ENCODE assay signal across 20 cellular contexts in the genomic region with DNA sequence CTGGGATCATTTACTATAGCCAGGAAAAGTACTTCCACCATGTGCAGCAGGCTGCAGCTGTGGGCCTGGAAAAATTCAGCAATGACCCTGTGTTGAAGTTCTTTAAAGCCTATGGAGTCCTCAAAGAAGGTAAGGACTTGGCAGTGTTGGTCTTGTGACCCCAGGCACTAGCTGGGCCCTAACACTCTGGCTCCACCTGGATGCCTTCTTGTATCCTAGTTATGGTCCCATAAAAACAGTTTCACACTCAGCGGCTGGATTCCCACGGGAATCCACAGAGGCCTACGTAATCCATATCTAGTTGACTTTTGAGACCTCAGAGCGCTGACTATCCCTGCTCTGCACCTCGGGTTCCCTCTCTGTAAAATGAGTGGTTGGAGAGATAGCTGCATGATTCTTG. TPM values are rescaled to one million over a fixed set of nuclear protein-coding genes. Genes with fewer than 3 reads are reported as not detected.
DNase-seq lines count a peak whose midpoint lies in the region; ATAC-seq, FAIRE-seq and TF ChIP-seq lines count a peak whose summit lies in the region.
"Had no signal": no experiment of that assay in that cellular context is flagged by ENCODE, and none has a peak within 500 bp of the region (broad histone marks: within the 10 kb centered on the region; RNA-seq: fewer than 3 reads in every experiment).

No MANE protein-coding gene starts in this region.

- TF ChIP-seq CTCF in colonic mucosa (IDR thresholded peaks at IDR 0.05) (no peak), neural crest cell (conservative IDR thresholded peaks at IDR 0.05) (no peak)

- intact Hi-C loops in activated CD4-positive, alpha-beta T cell treated with anti-CD3 and anti-CD28 coated beads for 36 hours (cut with DNase I, micrococcal nuclease) = loop anchor here in 1 of 2 experiments (2.0 to 10.0 kb wide), 2 partner anchors 40 to 276 kb away; partner anchors contain the start of gene SLC25A38
- intact Hi-C loops in colonic mucosa (cut with DNase I) = no loop called here

- H3K36me3 Mint-ChIP-seq in activated CD4-positive, alpha-beta T cell treated with anti-CD3 and anti-CD28 coated beads for 36 hours (ENCODE audit: low read depth) = peaks cover 1% of the 10 kb centered on the region
- H3K36me3 Mint-ChIP-seq in IgD-negative memory B cell = peaks cover 6% of the 10 kb centered on the region
- no peaks in the 10 kb centered on the region for H3K36me3 Mint-ChIP-seq in neural crest cell (ENCODE audit: low read depth)

- no peaks in the 10 kb centered on the region for H3K27me3 Mint-ChIP-seq in activated CD4-positive, alpha-beta T cell treated with anti-CD3 and anti-CD28 coated beads for 36 hours
- H3K27me3 Mint-ChIP-seq in IgD-negative memory B cell (peaks cover 2% of the 10 kb centered on the region), neural crest cell (ENCODE audit: low read depth) (no peaks in the 10 kb centered on the region)

- H3K4me1 ChIP-seq in colonic mucosa = no peaks in the 10 kb centered on the region

- POLR2A ChIA-PET in activated CD4-positive, alpha-beta T cell treated with anti-CD3 and anti-CD28 coated beads for 36 hours (lab: Charles Lee) = no interaction called here

- DNase-seq in activated CD4-positive, alpha-beta T cell treated with anti-CD3 and anti-CD28 coated beads for 36 hours = no peak
- DNase-seq in activated CD4-positive, alpha-beta T cell treated with anti-CD3 and anti-CD28 coated beads, Interleukin-2, amount 50 U/mL, for 4 hours = no peak
- DNase-seq in colonic mucosa (peak; percentile 11), neural crest cell (ENCODE audit: low read depth, low spot score) (no peak), urothelium cell line (ENCODE audit: low spot score) (no peak), globus pallidus (ENCODE audit: low spot score) (no peak), NCI-H69 (lab: John Stamatoyannopoulos, UW) (no peak)
- DNase-seq: C1 segment of cervical spinal cord; DMS79; GOT3; mammary epithelial cell; NCI-H1436; NCI-H2171 treated with DMSO at 0.1 percent for 48 hours; stimulated activated CD4-positive, alpha-beta T cell treated with anti-CD3 and anti-CD28 coated beads, Interleukin-4, amount 100 ng/mL, for 4 hours had no signal

- ATAC-seq in activated CD4-positive, alpha-beta T cell treated with anti-CD3 and anti-CD28 coated beads for 36 hours = no peak

- no peak overlapping the region for H3K4me3 Mint-ChIP-seq in activated CD4-positive, alpha-beta T cell treated with anti-CD3 and anti-CD28 coated beads for 36 hours
- H3K4me3 Mint-ChIP-seq in IgD-negative memory B cell = peak overlapping the region in 2 of 4 donors; percentile 96
- peak overlapping the region; percentile 98 for H3K4me3 Mint-ChIP-seq in neural crest cell

- no peaks in the 10 kb centered on the region for H3K27me3 ChIP-seq in colonic mucosa

- no peaks in the 10 kb centered on the region for H3K9me3 ChIP-seq in colonic mucosa

- H3K4me1 Mint-ChIP-seq in activated CD4-positive, alpha-beta T cell treated with anti-CD3 and anti-CD28 coated beads for 36 hours = peaks cover 34% of the 10 kb centered on the region
- peaks cover 26 to 41% (median 41%) of the 10 kb centered on the region in 3 donors for H3K4me1 Mint-ChIP-seq in IgD-negative memory B cell
- H3K4me1 Mint-ChIP-seq in neural crest cell = peaks cover 36% of the 10 kb centered on the region

- CTCF ChIA-PET in activated CD4-positive, alpha-beta T cell treated with anti-CD3 and anti-CD28 coated beads for 36 hours (lab: Charles Lee) = interaction anchor here (0.6 to 5.3 kb wide), 5 partner anchors 36 to 183 kb away, joined by 3 to 29 read pairs (median 5); no protein-coding TSS in a partner anchor

- H3K27ac Mint-ChIP-seq in activated CD4-positive, alpha-beta T cell treated with anti-CD3 and anti-CD28 coated beads for 36 hours = peak overlapping the region; percentile 18
- H3K27ac Mint-ChIP-seq in IgD-negative memory B cell (peak overlapping the region; percentile 20 to 98 (median 88)), neural crest cell (ENCODE audit: unreplicated experiment) (no peak overlapping the region)

- FAIRE-seq in urothelium cell line (lab: Jason Lieb, UNC) = no peak
- FAIRE-seq: endothelial cell of umbilical vein, keratinocyte, RCC 7860 had no signal

- no peak overlapping the region for H3K9ac ChIP-seq in colonic mucosa (ENCODE audit: low read depth in 2 of 2, low read length in 2 of 2)

- no peak overlapping the region for H3K4me3 ChIP-seq in colonic mucosa

- H3K27ac ChIP-seq in colonic mucosa = no peak overlapping the region

- H3K9me3 Mint-ChIP-seq in activated CD4-positive, alpha-beta T cell treated with anti-CD3 and anti-CD28 coated beads for 36 hours (ENCODE audit: low read depth) = no peaks in the 10 kb centered on the region
- H3K9me3 Mint-ChIP-seq in IgD-negative memory B cell (no peaks in the 10 kb centered on the region), neural crest cell (no peaks in the 10 kb centered on the region)

- H3K36me3 ChIP-seq in colonic mucosa = no peaks in the 10 kb centered on the region

RNA-seq across cellular contexts. Expression of gene TTC21A, which starts 1.6 kb away (rescaled TPM):
- 1 to 10 TPM; 1.8 to 2.3 TPM for total RNA-seq in activated CD4-positive, alpha-beta T cell treated with anti-CD3 and anti-CD28 coated beads for 36 hours
- 5.5 TPM for polyA plus RNA-seq in IgD-negative memory B cell
- total RNA-seq in colonic mucosa (1 to 10 TPM; 2.8 to 6.1 TPM), neural crest cell (6.8 and 8.2 TPM in 2 replicates)

RNA-seq across cellular contexts. Expression of gene GORASP1, which starts 1.7 kb away (rescaled TPM):
- 10 to 100 TPM; 23.0 to 23.8 TPM for total RNA-seq in activated CD4-positive, alpha-beta T cell treated with anti-CD3 and anti-CD28 coated beads for 36 hours
- polyA plus RNA-seq in IgD-negative memory B cell = 33.3 TPM
- total RNA-seq in colonic mucosa (100 to 1,000 TPM in 1 of 2 donors, 10 to 100 TPM in 1; 84.2 to 106 TPM), neural crest cell (54.0 TPM in 2 replicates)

RNA-seq across cellular contexts. Expression of gene CSRNP1, which starts 44.3 kb away (rescaled TPM):
- total RNA-seq in activated CD4-positive, alpha-beta T cell treated with anti-CD3 and anti-CD28 coated beads for 36 hours = 10 to 100 TPM; 68.3 to 78.5 TPM
- polyA plus RNA-seq in IgD-negative memory B cell = 79.9 TPM
- total RNA-seq in colonic mucosa (10 to 100 TPM; 11.2 to 26.6 TPM), neural crest cell (2.4 TPM in 2 replicates)

RNA-seq across cellular contexts. Expression of gene WDR48, which starts 57.3 kb away (rescaled TPM):
- 10 to 100 TPM; 33.3 to 36.5 TPM for total RNA-seq in activated CD4-positive, alpha-beta T cell treated with anti-CD3 and anti-CD28 coated beads for 36 hours
- polyA plus RNA-seq in IgD-negative memory B cell = 40.5 TPM
- total RNA-seq in colonic mucosa (10 to 100 TPM; 26.1 to 51.2 TPM), neural crest cell (44.7 and 47.2 TPM in 2 replicates)

RNA-seq across cellular contexts. Expression of gene SCN11A, which starts 57.3 kb away (rescaled TPM):
- total RNA-seq in activated CD4-positive, alpha-beta T cell treated with anti-CD3 and anti-CD28 coated beads for 36 hours = under 1 TPM; 0.07 to 0.09 TPM
- not detected for polyA plus RNA-seq in IgD-negative memory B cell
- under 1 TPM; 0.05 to 0.61 TPM for total RNA-seq in colonic mucosa
- total RNA-seq in neural crest cell = 0.48 and 0.63 TPM in 2 replicates
- total RNA-seq: A172, mammary epithelial cell had no signal
- polyA plus RNA-seq: mammary epithelial cell, smooth muscle cell had no signal
